ENCODE assay signal across 8 cellular contexts in genomic region chr20:32470025-32470861, GRCh38.
DNase-seq lines count a peak whose midpoint lies in the region; ATAC-seq and TF ChIP-seq lines count a peak whose summit lies in the region.

No MANE protein-coding gene starts in this region.

- peaks cover 11% of the 10 kb centered on the region for H3K36me3 ChIP-seq in muscle layer of colon (ENCODE audit: insufficient read depth, low read length)

- no peaks in the 10 kb centered on the region for H3K27me3 Mint-ChIP-seq in effector memory CD8-positive, alpha-beta T cell

- no peak overlapping the region for H3K4me3 ChIP-seq in GM12875 (ENCODE audit: low read depth, low read length)
- no peak overlapping the region for H3K4me3 ChIP-seq in muscle layer of colon (ENCODE audit: low read depth in 1 of 2, low read length in 2 of 2)

- ATAC-seq in effector memory CD8-positive, alpha-beta T cell (replicated peaks): peak; percentile 61
- ATAC-seq in HG02840 (IDR thresholded peaks at IDR 0.05; ENCODE audit: low FRiP score, unreplicated experiment): no peak
- ATAC-seq in HG03139 (IDR thresholded peaks at IDR 0.05; ENCODE audit: unreplicated experiment): no peak

- H3K9ac ChIP-seq in muscle layer of colon (ENCODE audit: low read length): no peak overlapping the region

- POLR2A ChIA-PET in RWPE1 (lab: Yijun Ruan, JAX; ENCODE audit: low non-redundant PET): no interaction called here

- DNase-seq in ACHN: peak; percentile 34
- DNase-seq in RWPE1 (ENCODE audit: low spot score): no peak
- DNase-seq in effector memory CD8-positive, alpha-beta T cell: no peak
- no peak for DNase-seq in stimulated activated CD4-positive, alpha-beta T cell treated with anti-CD3 and anti-CD28 coated beads, Interleukin-4, amount 100 ng/mL, for 1 hour

- H3K4me1 Mint-ChIP-seq in effector memory CD8-positive, alpha-beta T cell (ENCODE audit: low read depth in 2 of 2): peaks cover 0 to 20% of the 10 kb centered on the region in 2 donors

- H3K4me3 Mint-ChIP-seq in effector memory CD8-positive, alpha-beta T cell: no peak overlapping the region

- no peaks in the 10 kb centered on the region for H3K27me3 ChIP-seq in muscle layer of colon (ENCODE audit: control insufficient read depth in 1 of 2, insufficient read depth in 2 of 2, low read length in 2 of 2)

- CTCF ChIA-PET in RWPE1 (lab: Yijun Ruan, JAX): interaction anchor here (0.8 to 1.5 kb wide), 3 partner anchors 12 to 182 kb away, joined by 3 to 8 read pairs (median 3); no protein-coding TSS in a partner anchor

- in situ Hi-C loops in ACHN (cut with HindIII; ENCODE audit: low pct_ligation_motif_present, low pct_unique_long_range_greater_than_20kb, low sequenced_read_pairs): no loop called here

- H3K9me3 ChIP-seq in muscle layer of colon (ENCODE audit: low read length): no peaks in the 10 kb centered on the region

- H3K36me3 Mint-ChIP-seq in effector memory CD8-positive, alpha-beta T cell (ENCODE audit: insufficient read depth): peaks cover 34% of the 10 kb centered on the region

- H3K4me1 ChIP-seq in muscle layer of colon (ENCODE audit: insufficient read depth, low read length): peaks cover 87% of the 10 kb centered on the region

- H3K27ac Mint-ChIP-seq in effector memory CD8-positive, alpha-beta T cell: peak overlapping the region; percentile 35 to 88

- H3K27ac ChIP-seq in RWPE1 (peak overlapping the region; percentile 42), muscle layer of colon (ENCODE audit: low read depth, low read length) (peak overlapping the region; percentile 61)

- H3K9me3 Mint-ChIP-seq in effector memory CD8-positive, alpha-beta T cell: no peaks in the 10 kb centered on the region

- peak; percentile 63 for TF ChIP-seq CTCF in GM12875 (IDR thresholded peaks at IDR 0.05; ENCODE audit: borderline replicate concordance, insufficient read depth, low read depth, low read length)
- TF ChIP-seq CTCF in RWPE1 (conservative IDR thresholded peaks at IDR 0.05; ENCODE audit: low read depth): no peak; the same call in 1 of the 2 replicates
